Comparison of ENCODE assay signal across 22 cellular contexts in the genomic region with DNA sequence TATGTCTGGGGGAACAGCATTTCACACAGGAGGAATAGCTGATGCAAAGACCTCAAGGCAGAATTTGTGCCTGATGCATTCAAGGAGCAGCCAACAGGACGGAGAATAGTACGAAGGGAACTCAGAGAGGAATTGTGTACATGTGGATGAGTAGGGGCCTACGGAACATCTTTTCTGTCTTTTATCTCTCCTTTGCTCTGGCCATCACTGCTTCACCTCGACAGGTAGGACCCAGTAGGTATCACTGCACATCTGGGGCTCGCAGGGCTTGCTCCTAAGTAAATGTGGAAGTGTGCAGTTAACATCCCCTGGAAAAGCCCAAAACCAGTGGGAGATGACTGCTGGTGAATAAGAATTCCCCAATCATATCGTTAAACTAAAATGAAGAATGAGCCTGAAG. TPM values are rescaled to one million over a fixed set of nuclear protein-coding genes. Genes with fewer than 3 reads are reported as not detected.
DNase-seq lines count a peak whose midpoint lies in the region; ATAC-seq and TF ChIP-seq lines count a peak whose summit lies in the region.
"Had no signal": no experiment of that assay in that cellular context is flagged by ENCODE, and none has a peak within 500 bp of the region (broad histone marks: within the 10 kb centered on the region; RNA-seq: fewer than 3 reads in every experiment).

No MANE protein-coding gene starts in this region.

- no peak for TF ChIP-seq POLR2A in erythroblast (IDR thresholded peaks at IDR 0.05; ENCODE audit: low read length)

- no peak for TF ChIP-seq CTCF in GM13977 (IDR thresholded peaks at IDR 0.05; ENCODE audit: extremely low read depth, insufficient read depth, missing control alignments)

- H3K4me3 ChIP-seq in SJSA1 = no peak overlapping the region
- no peak overlapping the region for H3K4me3 ChIP-seq in urinary bladder (ENCODE audit: low read depth, low read length)
- H3K4me3 ChIP-seq: sigmoid colon, tibial nerve had no signal

- in situ Hi-C loops in GM13977 (cut with MboI; ENCODE audit: low pct_unique_long_range_greater_than_20kb, low sequenced_read_pairs, unreplicated experiment) = no loop called here

- peak in 1 of 2 donors; percentile 2 for ATAC-seq in activated T-cell treated with anti-CD3 and anti-CD28 coated beads, Interleukin-2, amount 50 U/mL, for 72 hours (replicated peaks in 1 of 2)

- no peaks in the 10 kb centered on the region for H3K9me3 Mint-ChIP-seq in activated T-cell treated with anti-CD3 and anti-CD28 coated beads, Interleukin-2, amount 50 U/mL, for 72 hours
- H3K9me3 Mint-ChIP-seq: CD14-positive monocyte; T-helper 2 cell treated with Interferon-gamma antibody and Interleukin-4, amounts not matched to agents 5 μg/mL and 100 μg/mL, for 36 hours had no signal

- peaks cover 13% of the 10 kb centered on the region for H3K4me1 ChIP-seq in SJSA1 (replicated peaks)
- no peaks in the 10 kb centered on the region for H3K4me1 ChIP-seq in urinary bladder (ENCODE audit: insufficient read depth)
- H3K4me1 ChIP-seq: sigmoid colon, tibial nerve had no signal

- WGBS in urinary bladder = 87% methylated on average over 6 of the region's 6 CpGs

- H3K27me3 ChIP-seq in SJSA1 (replicated peaks) = no peaks in the 10 kb centered on the region
- H3K27me3 ChIP-seq: sigmoid colon, tibial nerve had no signal

- H3K27me3 Mint-ChIP-seq in activated T-cell treated with anti-CD3 and anti-CD28 coated beads, Interleukin-2, amount 50 U/mL, for 72 hours (ENCODE audit: low read depth) = peaks cover 16% of the 10 kb centered on the region

- H3K36me3 Mint-ChIP-seq in activated T-cell treated with anti-CD3 and anti-CD28 coated beads, Interleukin-2, amount 50 U/mL, for 72 hours (ENCODE audit: insufficient read depth in 2 of 2) = peaks cover 0 to 1% of the 10 kb centered on the region in 2 donors
- H3K36me3 Mint-ChIP-seq: CD14-positive monocyte had no signal

- H3K27ac ChIP-seq in SJSA1 (peak overlapping the region; percentile 58), epithelial cell of prostate (peak overlapping the region; percentile 84), urinary bladder (ENCODE audit: low read depth) (peak overlapping the region; percentile 30)
- H3K27ac ChIP-seq: HL-60, sigmoid colon, tibial nerve had no signal

- no peaks in the 10 kb centered on the region for H3K9me3 ChIP-seq in SJSA1 (replicated peaks)
- H3K9me3 ChIP-seq: sigmoid colon, tibial nerve had no signal

- no peak for DNase-seq in activated T-cell treated with anti-CD3 and anti-CD28 coated beads, Interleukin-2, amount 50 U/mL, for 72 hours
- DNase-seq in activated T-cell treated with anti-CD3 and anti-CD28 coated beads, Interleukin-2, amount 50 U/mL, for 48 hours = no peak
- DNase-seq in SJSA1 (ENCODE audit: low read depth in 1 of 2, low spot score in 2 of 2) (no peak), epithelial cell of prostate (ENCODE audit: low read depth, low spot score) (no peak), erythroblast (lab: John Stamatoyannopoulos, UW) (no peak), GM13977 (ENCODE audit: low spot score) (no peak)
- no peak for DNase-seq in activated naive CD4-positive, alpha-beta T cell treated with Interleukin-2 at 50 U/mL for 16 hours
- DNase-seq: activated CD4-positive, CD25-positive, alpha-beta regulatory T cell; activated gamma-delta T cell treated with Interleukin-2 at 50 U/mL for 16 hours; cerebellar nuclear complex; effector CD4-positive, alpha-beta T cell; NCI-H1417 treated with DMSO at 0.1 percent for 48 hours; sigmoid colon had no signal

- H3K4me1 Mint-ChIP-seq in activated T-cell treated with anti-CD3 and anti-CD28 coated beads, Interleukin-2, amount 50 U/mL, for 72 hours (ENCODE audit: low read depth) = peaks cover 23% of the 10 kb centered on the region
- H3K4me1 Mint-ChIP-seq: CD14-positive monocyte had no signal

- no peaks in the 10 kb centered on the region for H3K36me3 ChIP-seq in SJSA1
- H3K36me3 ChIP-seq in urinary bladder (ENCODE audit: insufficient read depth) = no peaks in the 10 kb centered on the region
- H3K36me3 ChIP-seq: sigmoid colon, tibial nerve had no signal

- peak overlapping the region; percentile 91 for H3K27ac Mint-ChIP-seq in activated T-cell treated with anti-CD3 and anti-CD28 coated beads, Interleukin-2, amount 50 U/mL, for 72 hours
- H3K27ac Mint-ChIP-seq: CD14-positive monocyte had no signal

- H3K4me3 Mint-ChIP-seq in activated T-cell treated with anti-CD3 and anti-CD28 coated beads, Interleukin-2, amount 50 U/mL, for 72 hours = peak overlapping the region; percentile 19 to 87
- H3K4me3 Mint-ChIP-seq: CD14-positive monocyte had no signal

RNA-seq across cellular contexts. Expression of gene POU1F1, which starts 56.4 kb away (rescaled TPM):
- total RNA-seq in activated T-cell treated with anti-CD3 and anti-CD28 coated beads, Interleukin-2, amount 50 U/mL, for 72 hours = not detected
- not detected in 2 replicates for total RNA-seq in SJSA1 (2014; rRNA removed; shearing (Covaris generic))
- not detected for total RNA-seq in urinary bladder
- polyA plus RNA-seq in urinary bladder = not detected
- total RNA-seq: G401, lower leg skin, OCI-LY7, omental fat pad, sigmoid colon, tibial nerve had no signal
- polyA plus RNA-seq: CD14-positive monocyte, sigmoid colon had no signal

Comparison
In these comparisons a context has a peak if more than half of its experiments do, and no peak if none do; other contexts are left out.
1. H3K27ac ChIP-seq: peak in every context shown above with its lines; median percentile 84 in epithelial cell of prostate; 58 in SJSA1; 30 in urinary bladder.